Comparison of ENCODE assay signal across 15 cellular contexts in the genomic region with DNA sequence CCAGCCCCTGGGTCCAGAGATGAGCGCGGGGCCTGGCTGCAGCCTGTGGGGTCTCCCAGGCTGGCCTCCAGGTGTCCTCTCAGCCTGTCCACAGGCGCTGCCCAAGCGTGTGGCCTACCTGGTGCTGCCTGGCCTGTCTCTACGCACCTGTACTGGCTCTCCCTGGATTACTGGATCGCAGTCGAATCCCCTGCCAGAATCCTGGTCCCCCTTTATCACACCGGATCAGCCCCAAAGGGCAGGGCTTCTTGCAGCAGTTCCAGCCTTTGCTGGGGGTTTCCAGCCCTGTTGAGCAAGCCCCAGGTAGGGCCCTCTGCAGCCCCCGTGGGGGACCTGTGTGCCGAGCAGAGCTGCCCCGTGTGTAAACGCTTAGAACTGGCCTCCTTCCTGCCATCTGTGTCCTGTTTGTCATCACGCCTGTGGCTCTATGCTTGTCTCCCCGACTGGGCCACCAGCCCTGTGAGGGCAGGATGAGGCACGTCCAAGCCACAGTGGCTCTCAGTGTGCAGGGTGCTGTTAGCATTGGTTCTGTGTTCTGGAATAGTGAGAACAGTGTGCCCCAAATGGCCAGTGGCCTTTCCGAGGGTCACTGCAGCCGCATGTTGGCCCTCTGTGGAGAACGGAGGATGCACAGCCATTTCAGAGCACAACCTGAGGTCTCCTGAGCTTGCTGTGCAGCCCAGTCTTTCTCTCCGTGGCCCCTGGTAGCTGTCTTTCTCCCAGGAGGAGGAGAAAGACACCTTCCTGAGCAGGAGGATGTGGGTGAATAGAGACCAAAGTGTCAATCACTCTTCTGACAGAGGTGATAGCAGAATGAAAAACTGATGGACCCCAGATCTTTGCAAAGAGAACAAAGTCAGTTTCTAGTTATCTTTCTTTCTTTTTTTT. TPM values are rescaled to one million over a fixed set of nuclear protein-coding genes. Genes with fewer than 3 reads are reported as not detected.
DNase-seq lines count a peak whose midpoint lies in the region; ATAC-seq and TF ChIP-seq lines count a peak whose summit lies in the region.
"Had no signal": no experiment of that assay in that cellular context is flagged by ENCODE, and none has a peak within 500 bp of the region (broad histone marks: within the 10 kb centered on the region; RNA-seq: fewer than 3 reads in every experiment).

No MANE protein-coding gene starts in this region.

- H3K27me3 ChIP-seq in esophagus (ENCODE audit: control insufficient read depth in 1 of 2, insufficient read depth in 2 of 2, low read length in 2 of 2), result no peaks in the 10 kb centered on the region
- H3K27me3 ChIP-seq in psoas muscle (ENCODE audit: insufficient read depth in 3 of 3, low read length in 2 of 3), result no peaks in the 10 kb centered on the region
- H3K27me3 ChIP-seq: left lung, ovary had no signal

- H3K27ac ChIP-seq in esophagus (ENCODE audit: low read depth in 2 of 2, low read length in 1 of 2) (peak overlapping the region; percentile 17 to 38), psoas muscle (peak overlapping the region; percentile 60)
- H3K27ac ChIP-seq: left lung, ovary, WERI-Rb-1 had no signal

- no peaks in the 10 kb centered on the region for H3K9me3 ChIP-seq in esophagus (ENCODE audit: control insufficient read depth in 2 of 2, insufficient read depth in 1 of 2, low read depth in 1 of 2, low read length in 1 of 2)
- H3K9me3 ChIP-seq in psoas muscle, result no peaks in the 10 kb centered on the region
- H3K9me3 ChIP-seq: left lung, ovary had no signal

- ATAC-seq in psoas muscle, result peak in 1 of 4 donors; percentile 35
- no peak for ATAC-seq in GM21360 (IDR thresholded peaks at IDR 0.05; ENCODE audit: unreplicated experiment)
- no peak for ATAC-seq in HG02885 (IDR thresholded peaks at IDR 0.05; ENCODE audit: poor library complexity, unreplicated experiment)
- ATAC-seq: left lung had no signal

- intact Hi-C loops in psoas muscle (cut with DNase I), result no loop called here

- no peak for TF ChIP-seq CTCF in psoas muscle (IDR thresholded peaks at IDR 0.05)

- WGBS in esophagus, 2 donors, result 51 to 53% methylated on average over 19 of the region's 19 CpGs
- WGBS in psoas muscle, 3 donors, result 52 to 62% (median 55%) methylated on average over 19 of the region's 19 CpGs

- H3K4me1 ChIP-seq in esophagus (ENCODE audit: control insufficient read depth in 2 of 2, insufficient read depth in 2 of 2, low read length in 1 of 2) (peaks cover 9 to 26% of the 10 kb centered on the region in 2 donors), psoas muscle (peaks cover 10% of the 10 kb centered on the region)

- H3K36me3 ChIP-seq in esophagus (ENCODE audit: control insufficient read depth in 2 of 2, insufficient read depth in 2 of 2, low read length in 1 of 2), result no peaks in the 10 kb centered on the region
- H3K36me3 ChIP-seq in psoas muscle (ENCODE audit: insufficient read depth in 1 of 2, low read depth in 1 of 2), result peaks cover 0 to under 1% of the 10 kb centered on the region in 2 donors
- H3K36me3 ChIP-seq: ovary had no signal

- H3K4me3 ChIP-seq in esophagus (ENCODE audit: low read depth in 1 of 2, low read length in 2 of 2) (no peak overlapping the region), psoas muscle (no peak overlapping the region)
- H3K4me3 ChIP-seq: left lung, ovary had no signal

- DNase-seq in NCI-H345 (lab: John Stamatoyannopoulos, UW), result peak; percentile 1
- no peak for DNase-seq in NCI-H345 treated with DMSO at 0.1 percent for 48 hours (lab: John Stamatoyannopoulos, UW; ENCODE audit: unreplicated experiment)
- peak; percentile 40 for DNase-seq in NCI-H69 (lab: John Stamatoyannopoulos, UW)
- peak in 1 of 2 donors; percentile 48 for DNase-seq in psoas muscle
- DNase-seq in COLO668 (lab: John Stamatoyannopoulos, UW; ENCODE audit: unreplicated experiment), result no peak
- DNase-seq: 8988T; activated effector memory CD4-positive, alpha-beta T cell treated with anti-CD3 and anti-CD28 coated beads, Interleukin-2, amount 50 U/mL, for 16 hours; DMS 273 treated with DMSO at 0.1 percent for 48 hours; NCI-H446; WERI-Rb-1 had no signal

RNA-seq across cellular contexts. Expression of a gene that starts 13.9 kb away (rescaled TPM):
- polyA plus RNA-seq in esophagus (10 to 100 TPM in 1 of 2 donors, 1 to 10 TPM in 1; 9.6 to 20.6 TPM), psoas muscle (10 to 100 TPM; 13.7 to 23.5 (median 16.0) TPM)
- total RNA-seq in psoas muscle, result 10 to 100 TPM; 18.4 to 35.1 (median 24.5) TPM

RNA-seq across cellular contexts. Expression of a gene that starts 13.9 kb away (rescaled TPM):
- polyA plus RNA-seq in esophagus (100 to 1,000 TPM; 178 to 218 TPM), psoas muscle (100 to 1,000 TPM; 100 to 142 (median 117) TPM)
- total RNA-seq in psoas muscle, result 100 to 1,000 TPM in 2 of 4 donors, 10 to 100 TPM in 2; 63.6 to 146 (median 115) TPM

Comparison
In these comparisons a context has a peak if more than half of its experiments do, and no peak if none do; other contexts are left out.
1. DNase-seq: peak in NCI-H345 (single experiment) and NCI-H69 (single experiment); none in NCI-H345 treated with DMSO at 0.1 percent for 48 hours (single experiment) and COLO668 (single experiment).